ENCODE assay signal across 8 cellular contexts in the genomic region with DNA sequence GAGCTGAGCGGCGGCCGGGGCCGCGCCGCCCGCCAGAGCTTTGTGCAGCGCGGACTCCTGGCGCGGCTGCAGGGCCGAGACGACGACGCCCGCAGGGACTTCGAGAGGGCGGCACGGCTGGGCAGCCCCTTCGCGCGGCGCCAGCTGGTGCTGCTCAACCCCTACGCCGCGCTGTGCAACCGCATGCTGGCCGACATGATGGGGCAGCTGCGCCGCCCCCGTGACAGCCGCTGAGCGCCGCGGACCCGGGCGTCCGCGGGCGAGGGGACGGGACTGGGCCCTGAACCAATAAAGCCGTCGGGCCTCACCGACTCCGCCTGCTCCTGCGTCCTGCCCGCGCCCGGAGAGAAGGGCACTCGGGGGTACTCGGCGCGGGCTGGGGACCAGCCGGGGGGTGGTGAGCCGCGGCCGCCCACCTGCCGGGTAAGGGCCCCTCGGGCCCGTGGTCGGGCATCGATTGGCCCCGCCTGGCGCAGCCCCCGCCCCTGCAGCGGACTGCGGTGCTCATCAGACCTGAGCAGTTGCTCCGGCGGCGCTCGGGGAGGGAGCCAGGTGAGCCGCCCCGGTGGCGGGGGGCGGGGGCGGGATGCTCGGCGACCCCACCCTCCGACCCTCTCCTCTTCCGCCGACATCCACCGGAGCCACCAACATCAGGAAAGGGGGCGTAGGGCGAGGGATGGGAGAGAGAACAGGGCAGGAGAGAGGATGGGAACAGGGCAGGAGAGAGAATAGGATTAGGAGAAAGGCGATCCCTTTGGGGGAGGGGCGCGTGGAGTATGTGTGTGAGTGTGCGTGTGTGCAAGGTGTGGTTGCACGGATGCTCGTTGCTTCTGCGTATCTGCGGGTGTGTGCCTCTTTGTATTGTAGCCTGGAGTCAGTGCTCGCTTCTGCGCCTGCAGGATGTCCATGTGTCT. TPM values are rescaled to one million over a fixed set of nuclear protein-coding genes. Genes with fewer than 3 reads are reported as not detected.
DNase-seq lines count a peak whose midpoint lies in the region; ATAC-seq and TF ChIP-seq lines count a peak whose summit lies in the region.

A gene (plus strand): TSS at position 510 of the 914 bp plus-strand sequence. CDS start 610 bp downstream, outside the sequence.

- ATAC-seq in DND-41 (ENCODE audit: insufficient read depth, low read depth) (peak; percentile 76), GM21825 (IDR thresholded peaks at IDR 0.05; ENCODE audit: unreplicated experiment) (peak; percentile 57)

- H3K27ac ChIP-seq in DND-41 (ENCODE audit: low read length) (peak within 1 kb of the TSS; percentile 42; the same call in 1 of the 2 replicates), colonic mucosa (no peak within 1 kb of the TSS)

- H4K20me1 ChIP-seq in DND-41 (ENCODE audit: insufficient read depth, low read length), result 0 out of 2 replicates have a peak, but pooled peaks cover 4% of the 10 kb centered on the region

- H3K4me3 ChIP-seq in DND-41 (ENCODE audit: low read depth in 1 of 2, low read length in 2 of 2) (peak within 1 kb of the TSS; percentile 50 to 67; a peak in 3 of 4 replicates), colonic mucosa (peak within 1 kb of the TSS; percentile 77)

- peak within 1 kb of the TSS; percentile 51 for H2AFZ ChIP-seq in DND-41 (ENCODE audit: low read depth, low read length)

- H3K9ac ChIP-seq in DND-41 (ENCODE audit: low read depth, low read length), result peak within 1 kb of the TSS; percentile 64
- H3K9ac ChIP-seq in colonic mucosa (ENCODE audit: low read depth in 2 of 2, low read length in 2 of 2), result peak within 1 kb of the TSS; percentile 55 to 66

- H3K9me3 ChIP-seq in DND-41 (ENCODE audit: insufficient read depth, low read length, severe bottlenecking), result no peaks in the 10 kb centered on the region
- H3K9me3 ChIP-seq in colonic mucosa, result no peaks in the 10 kb centered on the region

- H3K4me1 ChIP-seq in DND-41 (ENCODE audit: insufficient read depth, low read length), result peaks cover 37% of the 10 kb centered on the region
- peaks cover 14% of the 10 kb centered on the region for H3K4me1 ChIP-seq in colonic mucosa

- TF ChIP-seq CTCF in DND-41 (IDR thresholded peaks at IDR 0.05; ENCODE audit: borderline replicate concordance, extremely low read depth, low read length, poor library complexity, severe bottlenecking) (no peak), colonic mucosa (IDR thresholded peaks at IDR 0.05) (no peak)

- peak within 1 kb of the TSS; percentile 67 for H3K4me2 ChIP-seq in DND-41 (ENCODE audit: insufficient read depth, low read length)

- peak; percentile 69 for DNase-seq in DND-41
- DNase-seq in NCI-H146 treated with DMSO at 0.1 percent for 48 hours (lab: John Stamatoyannopoulos, UW; ENCODE audit: unreplicated experiment), result peak; percentile 77
- DNase-seq in activated CD4-positive, alpha-beta T cell treated with anti-CD3 and anti-CD28 coated beads for 24 hours (ENCODE audit: low read depth in 2 of 2), result peak; percentile 63 to 70
- peak; percentile 59 for DNase-seq in colonic mucosa
- peak; percentile 88 for DNase-seq in left kidney (ENCODE audit: low read depth, low spot score)
- DNase-seq in stimulated activated CD4-positive, alpha-beta T cell treated with anti-CD3 and anti-CD28 coated beads, Interleukin-1b, Interleukin-23, amount 100 ng/mL, for 4 hours (ENCODE audit: low read depth in 2 of 2), result peak; percentile 55 to 76
- no peak for DNase-seq in SIG-M5 (lab: John Stamatoyannopoulos, UW)

- intact Hi-C loops in colonic mucosa (cut with DNase I), result no loop called here

- H3K36me3 ChIP-seq in DND-41 (ENCODE audit: insufficient read depth, low read length) (no peaks in the 10 kb centered on the region; the same call in 1 of the 2 replicates), colonic mucosa (no peaks in the 10 kb centered on the region)

- H3K27me3 ChIP-seq in DND-41 (ENCODE audit: insufficient read depth, low read length, poor library complexity) (peaks cover 6% of the 10 kb centered on the region), colonic mucosa (no peaks in the 10 kb centered on the region)

- H3K79me2 ChIP-seq in DND-41 (ENCODE audit: insufficient read depth, low read length), result no peaks in the 10 kb centered on the region

RNA-seq across cellular contexts. Expression of the gene that starts here (rescaled TPM):
- total RNA-seq in colonic mucosa, result 1 to 10 TPM; 3.8 to 9.2 TPM
